ENCODE assay signal across 14 cellular contexts in genomic region chr12:42921741-42922511, GRCh38.
DNase-seq lines count a peak whose midpoint lies in the region; ATAC-seq, FAIRE-seq and TF ChIP-seq lines count a peak whose summit lies in the region.
"Had no signal": no experiment of that assay in that cellular context is flagged by ENCODE, and none has a peak within 500 bp of the region (broad histone marks: within the 10 kb centered on the region; RNA-seq: fewer than 3 reads in every experiment).

No MANE protein-coding gene starts in this region.

- H3K4me2 ChIP-seq in mammary epithelial cell (ENCODE audit: insufficient read depth, low read depth, low read length) (peak overlapping the region; percentile 5), keratinocyte (ENCODE audit: control insufficient read depth, extremely low read depth, insufficient read depth, low read depth, low read length) (peak overlapping the region; percentile 86)

- H3K4me1 ChIP-seq in mammary epithelial cell (ENCODE audit: insufficient read depth, low read length) (peaks cover 22% of the 10 kb centered on the region), breast epithelium (no peaks in the 10 kb centered on the region), adipocyte (ENCODE audit: control insufficient read depth, insufficient read depth, low read length) (peaks cover 20% of the 10 kb centered on the region), keratinocyte (ENCODE audit: control insufficient read depth, extremely low read depth, insufficient read depth, low read length) (peaks cover 21% of the 10 kb centered on the region)

- CTCF ChIA-PET in mammary epithelial cell (lab: Charles Lee; ENCODE audit: low non-redundant PET): interaction anchor here (0.6 to 0.7 kb wide), 2 partner anchors 299 to 777 kb away, joined by 3 to 5 read pairs; no protein-coding TSS in a partner anchor
- CTCF ChIA-PET in activated naive CD4-positive, alpha-beta T cell treated with anti-CD3 and anti-CD28 coated beads for 36 hours (lab: Charles Lee): no interaction called here

- FAIRE-seq in keratinocyte (lab: Jason Lieb, UNC): peak; percentile 95

- H3K36me3 Mint-ChIP-seq in activated naive CD4-positive, alpha-beta T cell treated with anti-CD3 and anti-CD28 coated beads for 36 hours (ENCODE audit: low read depth): no peaks in the 10 kb centered on the region
- H3K36me3 Mint-ChIP-seq: T-cell had no signal

- no peaks in the 10 kb centered on the region for H3K9me3 Mint-ChIP-seq in activated naive CD4-positive, alpha-beta T cell treated with anti-CD3 and anti-CD28 coated beads for 36 hours

- in situ Hi-C loops in mammary epithelial cell (cut with MboI; ENCODE audit: low sequenced_read_pairs in 2 of 2): no loop called here

- H3K27ac Mint-ChIP-seq in activated naive CD4-positive, alpha-beta T cell treated with anti-CD3 and anti-CD28 coated beads for 36 hours: no peak overlapping the region
- H3K27ac Mint-ChIP-seq: T-cell had no signal

- H3K9me3 ChIP-seq in mammary epithelial cell (replicated peaks; ENCODE audit: insufficient read depth, low read length) (no peaks in the 10 kb centered on the region), breast epithelium (no peaks in the 10 kb centered on the region), adipocyte (ENCODE audit: control insufficient read depth, low read length) (no peaks in the 10 kb centered on the region), keratinocyte (ENCODE audit: control insufficient read depth, low read depth, low read length) (no peaks in the 10 kb centered on the region)
- H3K9me3 ChIP-seq: heart right ventricle, thyroid gland had no signal

- 28% methylated on average over 7 of the region's 7 CpGs for WGBS in mammary epithelial cell (ENCODE audit: low coverage, missing lambda C conversion rate)

- no peak for TF ChIP-seq POLR2A in breast epithelium (IDR thresholded peaks at IDR 0.05)

- H3K36me3 ChIP-seq in mammary epithelial cell (ENCODE audit: insufficient read depth, low read length) (no peaks in the 10 kb centered on the region), breast epithelium (no peaks in the 10 kb centered on the region), adipocyte (ENCODE audit: control insufficient read depth, insufficient read depth, low read length, severe bottlenecking) (no peaks in the 10 kb centered on the region), keratinocyte (ENCODE audit: control insufficient read depth in 2 of 2, extremely low read depth in 1 of 2, insufficient read depth in 2 of 2, low read length in 2 of 2) (no peaks in the 10 kb centered on the region)
- H3K36me3 ChIP-seq: heart right ventricle, thyroid gland had no signal

- no peak overlapping the region for H3K4me3 Mint-ChIP-seq in activated naive CD4-positive, alpha-beta T cell treated with anti-CD3 and anti-CD28 coated beads for 36 hours
- H3K4me3 Mint-ChIP-seq: activated T-cell treated with anti-CD3 and anti-CD28 coated beads, Interleukin-2, amount 50 U/mL, for 4 hours; T-cell had no signal

- no peak overlapping the region for H3K9ac ChIP-seq in mammary epithelial cell (ENCODE audit: insufficient read depth, low read length)
- no peak overlapping the region for H3K9ac ChIP-seq in adipocyte (ENCODE audit: low read length)
- H3K9ac ChIP-seq in keratinocyte (ENCODE audit: control insufficient read depth, extremely low read depth, insufficient read depth, low read length): peak overlapping the region; percentile 55

- dilution Hi-C loops in mammary epithelial cell (cut with HindIII; ENCODE audit: low sequenced_read_pairs) (no loop called here), keratinocyte (cut with MboI; ENCODE audit: extremely low pct_ligation_motif_present, low sequenced_read_pairs) (no loop called here)

- no peaks in the 10 kb centered on the region for H4K20me1 ChIP-seq in mammary epithelial cell (ENCODE audit: insufficient read depth, low read length)
- no peaks in the 10 kb centered on the region for H4K20me1 ChIP-seq in keratinocyte (ENCODE audit: control insufficient read depth, extremely low read depth, insufficient read depth, low read length)

- intact Hi-C loops in mammary epithelial cell (cut with micrococcal nuclease): loop anchor here (10.0 kb wide), 1 partner anchor 327 kb away; no protein-coding TSS in a partner anchor
- intact Hi-C loops in breast epithelium (cut with DNase I; ENCODE audit: low total_unique reads): no loop called here
- intact Hi-C loops in activated naive CD4-positive, alpha-beta T cell treated with anti-CD3 and anti-CD28 coated beads for 36 hours (cut with micrococcal nuclease): no loop called here

- H3K9me1 ChIP-seq in keratinocyte (ENCODE audit: control insufficient read depth, extremely low read depth, insufficient read depth, low read length): no peaks in the 10 kb centered on the region

- no peaks in the 10 kb centered on the region for H3K27me3 Mint-ChIP-seq in activated naive CD4-positive, alpha-beta T cell treated with anti-CD3 and anti-CD28 coated beads for 36 hours (ENCODE audit: low read depth)
- H3K27me3 Mint-ChIP-seq: T-cell had no signal

- H3K4me3 ChIP-seq in mammary epithelial cell (replicated peaks in 1 of 3; ENCODE audit: insufficient read depth in 1 of 3, low read depth in 2 of 3, low read length in 3 of 3) (no peak overlapping the region), breast epithelium (no peak overlapping the region), adipocyte (ENCODE audit: low read length) (no peak overlapping the region), keratinocyte (ENCODE audit: control insufficient read depth in 2 of 3, extremely low read depth in 1 of 3, insufficient read depth in 2 of 3, low read depth in 1 of 3, low read length in 3 of 3) (peak overlapping the region in 2 of 3 experiments; percentile 43 to 52)
- H3K4me3 ChIP-seq: heart right ventricle, thyroid gland had no signal

- H3K4me1 Mint-ChIP-seq in activated naive CD4-positive, alpha-beta T cell treated with anti-CD3 and anti-CD28 coated beads for 36 hours (ENCODE audit: low read depth): no peaks in the 10 kb centered on the region
- H3K4me1 Mint-ChIP-seq: T-cell had no signal

- TF ChIP-seq CTCF in mammary epithelial cell (conservative IDR thresholded peaks at IDR 0.05 in 1 of 2, IDR thresholded peaks at IDR 0.05 in 1 of 2; ENCODE audit: extremely low read depth in 1 of 2, insufficient read depth in 1 of 2, low read depth in 1 of 2, low read length in 2 of 2) (no peak), breast epithelium (IDR thresholded peaks at IDR 0.05) (no peak), keratinocyte (optimal IDR thresholded peaks at IDR 0.05 in 1 of 3, IDR thresholded peaks at IDR 0.05 in 1 of 3, conservative IDR thresholded peaks at IDR 0.05 in 1 of 3; ENCODE audit: extremely low read depth in 1 of 3, insufficient read depth in 2 of 3, low read length in 3 of 3) (no peak)

- H2AFZ ChIP-seq in mammary epithelial cell (ENCODE audit: low read depth, low read length) (peak overlapping the region; percentile 69), keratinocyte (ENCODE audit: control insufficient read depth, low read length) (peak overlapping the region; percentile 78)

- no peaks in the 10 kb centered on the region for H3K79me2 ChIP-seq in mammary epithelial cell (ENCODE audit: insufficient read depth, low read length)
- H3K79me2 ChIP-seq in keratinocyte (ENCODE audit: control insufficient read depth, insufficient read depth, low read length): no peaks in the 10 kb centered on the region

- peak overlapping the region; percentile 72 for H3K27ac ChIP-seq in mammary epithelial cell (ENCODE audit: insufficient read depth, low read depth, low read length)
- peak overlapping the region in 1 of 2 donors; percentile 9 for H3K27ac ChIP-seq in breast epithelium
- H3K27ac ChIP-seq in keratinocyte (ENCODE audit: control insufficient read depth, insufficient read depth, low read length): peak overlapping the region; percentile 78
- H3K27ac ChIP-seq: heart right ventricle, thyroid gland had no signal

- no peak for ATAC-seq in GM21526 (IDR thresholded peaks at IDR 0.05; ENCODE audit: low FRiP score, unreplicated experiment)
- ATAC-seq: activated T-cell treated with anti-CD3 and anti-CD28 coated beads, Interleukin-2, amount 50 U/mL, for 4 hours; heart right ventricle; T-cell had no signal

- BruUV-seq in mammary epithelial cell (replicated peaks; lab: Mats Ljungman, UMichigan): no TSS peak

- H3K27me3 ChIP-seq in mammary epithelial cell (ENCODE audit: insufficient read depth, low read length) (no peaks in the 10 kb centered on the region), breast epithelium (no peaks in the 10 kb centered on the region), adipocyte (replicated peaks; ENCODE audit: control insufficient read depth, insufficient read depth, low read length) (no peaks in the 10 kb centered on the region), keratinocyte (ENCODE audit: control insufficient read depth, extremely low read depth, insufficient read depth, low read length) (no peaks in the 10 kb centered on the region)
- H3K27me3 ChIP-seq: heart right ventricle, thyroid gland had no signal

- peak; percentile 93 for DNase-seq in mammary epithelial cell
- no peak for DNase-seq in breast epithelium (ENCODE audit: low spot score in 2 of 2)
- DNase-seq in adipocyte (ENCODE audit: low read depth): peak; percentile 34
- peak; percentile 15 for DNase-seq in keratinocyte (ENCODE audit: low read depth, low spot score)
- DNase-seq in DMS153 (lab: John Stamatoyannopoulos, UW): no peak
- no peak for DNase-seq in activated naive CD4-positive, alpha-beta T cell treated with anti-CD3 and anti-CD28 coated beads for 36 hours
- DNase-seq in NCI-H2081 (lab: John Stamatoyannopoulos, UW): no peak
- DNase-seq: activated T-cell treated with anti-CD3 and anti-CD28 coated beads, Interleukin-2, amount 50 U/mL, for 4 hours; DMS53; heart right ventricle; NCI-H2171 treated with DMSO at 0.1 percent for 48 hours; T-cell; thyroid gland had no signal

Comparison
In these comparisons a context has a peak if more than half of its experiments do, and no peak if none do; other contexts are left out.
1. DNase-seq: peak in mammary epithelial cell (single experiment), adipocyte (single experiment) and keratinocyte (single experiment); none in breast epithelium (0 of 2), DMS153 (single experiment), activated naive CD4-positive, alpha-beta T cell treated with anti-CD3 and anti-CD28 coated beads for 36 hours (single experiment) and NCI-H2081 (0 of 2).
2. H3K4me3 ChIP-seq: peak in keratinocyte (2 of 3); none in mammary epithelial cell (0 of 3), breast epithelium (0 of 3) and adipocyte (single experiment).